In the genomic region with DNA sequence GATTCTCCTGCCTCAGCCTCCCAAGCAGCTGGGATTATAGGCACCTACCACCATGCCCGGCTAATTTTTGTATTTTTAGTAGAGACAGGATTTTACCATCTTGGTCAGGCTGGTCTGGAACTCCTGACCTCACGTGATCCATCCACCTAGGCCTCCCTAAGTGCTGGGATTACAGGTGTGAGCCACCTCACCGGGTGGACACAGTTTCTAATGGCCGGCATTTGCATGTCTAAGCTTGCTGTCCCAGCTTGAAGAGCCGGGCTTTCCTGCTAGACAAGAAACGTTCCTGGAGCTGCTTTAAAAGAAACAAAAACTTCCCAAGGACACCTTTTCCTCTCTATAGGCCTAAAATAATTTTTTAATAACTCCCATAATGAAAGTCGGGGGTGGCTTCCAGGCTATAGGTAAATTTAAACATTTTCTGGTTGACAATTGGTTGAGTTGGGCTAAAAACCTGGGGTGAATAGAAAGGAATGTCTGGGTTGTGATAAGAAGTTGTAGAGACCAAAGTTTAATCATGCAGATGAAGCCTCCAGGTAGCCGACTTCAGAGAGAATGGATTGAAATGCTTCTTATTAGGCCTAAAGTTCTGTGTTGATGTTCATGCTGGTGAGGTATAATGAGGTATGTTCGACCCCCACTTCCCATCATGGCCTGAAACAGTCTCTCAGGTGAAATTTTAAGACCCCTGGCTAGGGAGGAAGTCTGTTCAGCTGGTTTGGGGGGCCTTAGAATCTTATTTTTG, we compare ENCODE assay signal across 2 cellular contexts.
TF ChIP-seq lines count a peak whose summit lies in the region.

No MANE protein-coding gene starts in this region.

TF ChIP-seq in HepG2, 621 proteins besides CTCF, POLR2A, EP300 and RAD21:
- TF ChIP-seq ZNF652 (CRISPR knock-in tag; IDR thresholded peaks at IDR 0.05; ENCODE audit: borderline replicate concordance, low read depth) = no peak
- TF ChIP-seq ZNF460 (CRISPR knock-in tag; IDR thresholded peaks at IDR 0.05; ENCODE audit: borderline replicate concordance) = peak; percentile 15; the same call in 1 of the 2 replicates

TF ChIP-seq in SK-N-SH treated with all-trans-retinoic acid at 6 μM for 48 hours, 23 proteins besides CTCF, POLR2A, EP300 and RAD21:
- no peak for TF ChIP-seq TSHZ2 (CRISPR knock-in tag; IDR thresholded peaks at IDR 0.05)
- no peak for TF ChIP-seq ZNF70 (CRISPR knock-in tag; IDR thresholded peaks at IDR 0.05)
- TF ChIP-seq, protein P1, sequence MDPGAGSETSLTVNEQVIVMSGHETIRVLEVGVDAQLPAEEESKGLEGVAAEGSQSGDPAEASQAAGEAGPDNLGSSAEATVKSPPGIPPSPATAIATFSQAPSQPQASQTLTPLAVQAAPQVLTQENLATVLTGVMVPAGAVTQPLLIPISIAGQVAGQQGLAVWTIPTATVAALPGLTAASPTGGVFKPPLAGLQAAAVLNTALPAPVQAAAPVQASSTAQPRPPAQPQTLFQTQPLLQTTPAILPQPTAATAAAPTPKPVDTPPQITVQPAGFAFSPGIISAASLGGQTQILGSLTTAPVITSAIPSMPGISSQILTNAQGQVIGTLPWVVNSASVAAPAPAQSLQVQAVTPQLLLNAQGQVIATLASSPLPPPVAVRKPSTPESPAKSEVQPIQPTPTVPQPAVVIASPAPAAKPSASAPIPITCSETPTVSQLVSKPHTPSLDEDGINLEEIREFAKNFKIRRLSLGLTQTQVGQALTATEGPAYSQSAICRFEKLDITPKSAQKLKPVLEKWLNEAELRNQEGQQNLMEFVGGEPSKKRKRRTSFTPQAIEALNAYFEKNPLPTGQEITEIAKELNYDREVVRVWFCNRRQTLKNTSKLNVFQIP (CRISPR knock-in tag; IDR thresholded peaks at IDR 0.05; ENCODE audit: borderline replicate concordance, low read depth) = no peak
- no peak for TF ChIP-seq ISL1 (CRISPR knock-in tag; IDR thresholded peaks at IDR 0.05)
- no peak for TF ChIP-seq ZNF565 (CRISPR knock-in tag; conservative IDR thresholded peaks at IDR 0.05; ENCODE audit: low read depth)
- TF ChIP-seq, protein P2, sequence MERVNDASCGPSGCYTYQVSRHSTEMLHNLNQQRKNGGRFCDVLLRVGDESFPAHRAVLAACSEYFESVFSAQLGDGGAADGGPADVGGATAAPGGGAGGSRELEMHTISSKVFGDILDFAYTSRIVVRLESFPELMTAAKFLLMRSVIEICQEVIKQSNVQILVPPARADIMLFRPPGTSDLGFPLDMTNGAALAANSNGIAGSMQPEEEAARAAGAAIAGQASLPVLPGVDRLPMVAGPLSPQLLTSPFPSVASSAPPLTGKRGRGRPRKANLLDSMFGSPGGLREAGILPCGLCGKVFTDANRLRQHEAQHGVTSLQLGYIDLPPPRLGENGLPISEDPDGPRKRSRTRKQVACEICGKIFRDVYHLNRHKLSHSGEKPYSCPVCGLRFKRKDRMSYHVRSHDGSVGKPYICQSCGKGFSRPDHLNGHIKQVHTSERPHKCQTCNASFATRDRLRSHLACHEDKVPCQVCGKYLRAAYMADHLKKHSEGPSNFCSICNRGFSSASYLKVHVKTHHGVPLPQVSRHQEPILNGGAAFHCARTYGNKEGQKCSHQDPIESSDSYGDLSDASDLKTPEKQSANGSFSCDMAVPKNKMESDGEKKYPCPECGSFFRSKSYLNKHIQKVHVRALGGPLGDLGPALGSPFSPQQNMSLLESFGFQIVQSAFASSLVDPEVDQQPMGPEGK (CRISPR knock-in tag; IDR thresholded peaks at IDR 0.05; ENCODE audit: borderline replicate concordance) = no peak
- TF ChIP-seq ESRRG (CRISPR knock-in tag; IDR thresholded peaks at IDR 0.05) = no peak
- no peak for TF ChIP-seq CSDC2 (CRISPR knock-in tag; IDR thresholded peaks at IDR 0.05)
- TF ChIP-seq PPARA (CRISPR knock-in tag; IDR thresholded peaks at IDR 0.05; ENCODE audit: borderline replicate concordance) = no peak
- TF ChIP-seq BACH2 (CRISPR knock-in tag; IDR thresholded peaks at IDR 0.05; ENCODE audit: borderline replicate concordance) = no peak
